Comparison of ENCODE assay signal across 25 cellular contexts in the genomic region with DNA sequence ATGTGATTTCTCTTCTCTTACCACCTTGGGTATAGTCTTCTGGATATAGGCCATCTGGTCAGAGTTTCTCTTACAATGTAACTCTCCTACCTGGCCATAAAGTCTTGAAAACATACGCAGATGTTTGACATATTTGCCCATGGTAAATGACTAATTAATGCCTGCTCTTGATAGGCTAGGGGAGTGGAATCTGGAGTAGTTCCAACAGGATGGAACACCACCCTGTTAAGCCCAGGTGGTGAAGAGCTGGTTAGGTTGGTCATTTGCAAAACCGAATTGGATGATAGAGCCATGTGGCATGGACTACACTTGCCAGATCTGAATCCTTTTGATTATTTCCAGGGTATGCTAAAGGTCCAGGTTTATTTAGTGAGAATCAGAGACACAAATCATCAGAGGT. TPM values are rescaled to one million over a fixed set of nuclear protein-coding genes. Genes with fewer than 3 reads are reported as not detected.
DNase-seq lines count a peak whose midpoint lies in the region; ATAC-seq, FAIRE-seq and TF ChIP-seq lines count a peak whose summit lies in the region.
"Had no signal": no experiment of that assay in that cellular context is flagged by ENCODE, and none has a peak within 500 bp of the region (broad histone marks: within the 10 kb centered on the region; RNA-seq: fewer than 3 reads in every experiment).

No MANE protein-coding gene starts in this region.

- peak; percentile 43; the same call in 2 of the 3 replicates for ATAC-seq in RWPE2 (ENCODE audit: low read depth)
- ATAC-seq: A549, HepG2, K562, Panc1, Right ventricle myocardium inferior had no signal

- H3K27me3 ChIP-seq in RWPE2 (ENCODE audit: insufficient read depth, poor library complexity, severe bottlenecking) (no peaks in the 10 kb centered on the region), keratinocyte (ENCODE audit: control insufficient read depth, extremely low read depth, insufficient read depth, low read length) (no peaks in the 10 kb centered on the region)
- H3K27me3 ChIP-seq: SJSA1 had no signal

- intact Hi-C loops in CD14-positive monocyte (cut with micrococcal nuclease): no loop called here

- no peak for TF ChIP-seq POLR2A in GM12891 (IDR thresholded peaks at IDR 0.05; ENCODE audit: low read depth, low read length)

- no peaks in the 10 kb centered on the region for H3K79me2 ChIP-seq in keratinocyte (ENCODE audit: control insufficient read depth, insufficient read depth, low read length)

- no peaks in the 10 kb centered on the region for H4K20me1 ChIP-seq in keratinocyte (ENCODE audit: control insufficient read depth, extremely low read depth, insufficient read depth, low read length)

- H3K27ac ChIP-seq in RWPE2 (ENCODE audit: poor library complexity, severe bottlenecking): peak overlapping the region; percentile 9
- no peak overlapping the region for H3K27ac ChIP-seq in keratinocyte (ENCODE audit: control insufficient read depth, insufficient read depth, low read length)
- H3K27ac ChIP-seq: A549, SJSA1 had no signal

- H3K9me1 ChIP-seq in keratinocyte (ENCODE audit: control insufficient read depth, extremely low read depth, insufficient read depth, low read length): no peaks in the 10 kb centered on the region

- peaks cover 87% of the 10 kb centered on the region for H3K36me3 ChIP-seq in RWPE2 (ENCODE audit: low read depth)
- peaks cover 8 to 38% of the 10 kb centered on the region in 2 experiments for H3K36me3 ChIP-seq in keratinocyte (ENCODE audit: control insufficient read depth in 2 of 2, extremely low read depth in 1 of 2, insufficient read depth in 2 of 2, low read length in 2 of 2)

- H3K4me1 ChIP-seq in RWPE2 (ENCODE audit: insufficient read depth, poor library complexity, severe bottlenecking) (peaks cover 9% of the 10 kb centered on the region), keratinocyte (ENCODE audit: control insufficient read depth, extremely low read depth, insufficient read depth, low read length) (peaks cover 20% of the 10 kb centered on the region)

- H3K27ac Mint-ChIP-seq in CD14-positive monocyte: peak overlapping the region in 1 of 7 donors; percentile 43
- H3K27ac Mint-ChIP-seq: B cell; CD4-positive, CD25-positive, alpha-beta regulatory T cell had no signal

- H3K27me3 Mint-ChIP-seq in CD14-positive monocyte (ENCODE audit: low read depth in 3 of 3): no peaks in the 10 kb centered on the region
- H3K27me3 Mint-ChIP-seq: B cell; CD4-positive, CD25-positive, alpha-beta regulatory T cell had no signal

- peaks cover 82 to 94% of the 10 kb centered on the region in 2 donors for H3K36me3 Mint-ChIP-seq in CD14-positive monocyte

- FAIRE-seq in HTR-8/SVneo (lab: Jason Lieb, UNC) (peak; percentile 69), keratinocyte (lab: Jason Lieb, UNC) (peak; percentile 79), GM12891 (lab: Jason Lieb, UNC) (no peak)
- FAIRE-seq: A549, G401.6, GM19239, HepG2 had no signal

- no peak overlapping the region for H3K4me3 Mint-ChIP-seq in CD14-positive monocyte
- H3K4me3 Mint-ChIP-seq: B cell; CD4-positive, CD25-positive, alpha-beta regulatory T cell had no signal

- no peak overlapping the region for H2AFZ ChIP-seq in keratinocyte (ENCODE audit: control insufficient read depth, low read length)

- H3K9me3 Mint-ChIP-seq in CD14-positive monocyte: no peaks in the 10 kb centered on the region
- H3K9me3 Mint-ChIP-seq: CD4-positive, CD25-positive, alpha-beta regulatory T cell had no signal

- H3K9me3 ChIP-seq in RWPE2 (ENCODE audit: severe bottlenecking): no peaks in the 10 kb centered on the region
- no peaks in the 10 kb centered on the region for H3K9me3 ChIP-seq in keratinocyte (ENCODE audit: control insufficient read depth, low read depth, low read length)
- H3K9me3 ChIP-seq: A549, Caco-2, SJSA1 had no signal

- no peak overlapping the region for H3K9ac ChIP-seq in keratinocyte (ENCODE audit: control insufficient read depth, extremely low read depth, insufficient read depth, low read length)

- H3K4me1 Mint-ChIP-seq in CD14-positive monocyte: peaks cover 2% of the 10 kb centered on the region
- H3K4me1 Mint-ChIP-seq: B cell had no signal

- H3K4me3 ChIP-seq in RWPE2 (ENCODE audit: severe bottlenecking) (no peak overlapping the region), keratinocyte (ENCODE audit: control insufficient read depth in 2 of 3, extremely low read depth in 1 of 3, insufficient read depth in 2 of 3, low read depth in 1 of 3, low read length in 3 of 3) (no peak overlapping the region)
- H3K4me3 ChIP-seq: A549, K562, SJSA1 had no signal

- in situ Hi-C loops in KBM-7 (cut with MboI; ENCODE audit: low pct_unique_long_range_greater_than_20kb, low sequenced_read_pairs): no loop called here

- dilution Hi-C loops in keratinocyte (cut with MboI; ENCODE audit: extremely low pct_ligation_motif_present, low sequenced_read_pairs): no loop called here

- TF ChIP-seq CTCF in RWPE2 (IDR thresholded peaks at IDR 0.05; ENCODE audit: poor library complexity, severe bottlenecking) (no peak), keratinocyte (optimal IDR thresholded peaks at IDR 0.05 in 1 of 3, IDR thresholded peaks at IDR 0.05 in 1 of 3, conservative IDR thresholded peaks at IDR 0.05 in 1 of 3; ENCODE audit: extremely low read depth in 1 of 3, insufficient read depth in 2 of 3, low read length in 3 of 3) (no peak), CD14-positive monocyte (IDR thresholded peaks at IDR 0.05) (no peak)

- no peak overlapping the region for H3K4me2 ChIP-seq in keratinocyte (ENCODE audit: control insufficient read depth, extremely low read depth, insufficient read depth, low read depth, low read length)
- H3K4me2 ChIP-seq: A549 had no signal

- peak; percentile 77 for DNase-seq in DMS 273 (lab: John Stamatoyannopoulos, UW; ENCODE audit: unreplicated experiment)
- DNase-seq in HTR-8/SVneo (ENCODE audit: insufficient read length, low spot score): no peak
- no peak for DNase-seq in RWPE2 (ENCODE audit: low spot score)
- DNase-seq in keratinocyte (ENCODE audit: low read depth, low spot score): no peak
- DNase-seq in KBM-7: no peak
- no peak for DNase-seq in GM12891 (ENCODE audit: insufficient read length, low spot score)
- no peak for DNase-seq in CD14-positive monocyte (ENCODE audit: low spot score)
- DNase-seq in NCI-H748 (lab: John Stamatoyannopoulos, UW; ENCODE audit: unreplicated experiment): no peak
- DNase-seq: Caco-2; CD4-positive, CD25-positive, alpha-beta regulatory T cell; DMS153; NCI-H1092; NCI-H146; NCI-H2029; NCI-H526 treated with DMSO at 0.1 percent for 48 hours; T-helper 1 cell had no signal

TF ChIP-seq in GM12891, 5 proteins besides CTCF, POLR2A, EP300 and RAD21:
- TF ChIP-seq SPI1 (IDR thresholded peaks at IDR 0.05; ENCODE audit: low read depth, low read length) (no peak), POU2F2 (IDR thresholded peaks at IDR 0.05; ENCODE audit: low read depth, low read length) (no peak), TAF1 (IDR thresholded peaks at IDR 0.05; ENCODE audit: low read depth, low read length) (no peak)

RNA-seq across cellular contexts. Expression of a gene that starts 36.5 kb away (rescaled TPM):
- 109 to 124 TPM (median 110 TPM) in 3 replicates for polyA plus RNA-seq in keratinocyte
- 64.9 TPM for polyA plus RNA-seq in keratinocyte (2011; ENCODE audit: low read depth)
- polyA plus RNA-seq in keratinocyte (2011; cell fraction: cytosol; rRNA removed): 74.6 and 106 TPM in 2 replicates
- 115 and 147 TPM in 2 replicates for polyA plus RNA-seq in keratinocyte (2011; cell fraction: nucleus; rRNA removed)
- polyA plus RNA-seq in keratinocyte (2012; ENCODE audit: low replicate concordance): 71.1 and 118 TPM in 2 replicates
- polyA minus RNA-seq in keratinocyte: 53.6 to 190 TPM (median 129 TPM) in 3 replicates
- 54.1 TPM for polyA minus RNA-seq in keratinocyte (2011; cell fraction: cytosol; rRNA and poly(A)+ RNA removed)
- polyA minus RNA-seq in keratinocyte (2011; cell fraction: nucleus; rRNA and poly(A)+ RNA removed): 48.5 and 79.0 TPM in 2 replicates
- 51.0 TPM for polyA plus RNA-seq in GM12891 (2012; ENCODE audit: low read depth, missing spikeins)
- polyA plus RNA-seq in CD14-positive monocyte: 100 to 1,000 TPM; 186 to 200 TPM

RNA-seq across cellular contexts. Expression of a gene that starts 36.8 kb away (rescaled TPM):
- polyA plus RNA-seq in keratinocyte (150 to 156 TPM (median 151 TPM) in 3 replicates), CD14-positive monocyte (100 to 1,000 TPM; 155 to 187 TPM)
- 272 TPM for polyA plus RNA-seq in keratinocyte (2011; ENCODE audit: low read depth)
- 129 and 140 TPM in 2 replicates for polyA plus RNA-seq in keratinocyte (2011; cell fraction: cytosol; rRNA removed)
- polyA plus RNA-seq in keratinocyte (2011; cell fraction: nucleus; rRNA removed): 166 and 183 TPM in 2 replicates
- 142 and 155 TPM in 2 replicates for polyA plus RNA-seq in keratinocyte (2012; ENCODE audit: low replicate concordance)
- polyA minus RNA-seq in keratinocyte: 144 to 184 TPM (median 175 TPM) in 3 replicates
- 107 TPM for polyA minus RNA-seq in keratinocyte (2011; cell fraction: cytosol; rRNA and poly(A)+ RNA removed)
- 84.4 and 157 TPM in 2 replicates for polyA minus RNA-seq in keratinocyte (2011; cell fraction: nucleus; rRNA and poly(A)+ RNA removed)
- 90.1 TPM for polyA plus RNA-seq in GM12891 (2012; ENCODE audit: low read depth, missing spikeins)
